Comparison of ENCODE assay signal across 1 cellular context in genomic region chr19:49859838-49860715, GRCh38.
TF ChIP-seq lines count a peak whose summit lies in the region.

No MANE protein-coding gene starts in this region.

TF ChIP-seq in GM12878, 131 proteins besides CTCF, POLR2A, EP300 and RAD21:
- TF ChIP-seq ASH2L (IDR thresholded peaks at IDR 0.05; ENCODE audit: borderline replicate concordance, low read depth) (no peak), POLR2AphosphoS5 (IDR thresholded peaks at IDR 0.05; ENCODE audit: low read length) (peak; percentile 49; the same call in 1 of the 2 replicates), MEF2A (IDR thresholded peaks at IDR 0.05; ENCODE audit: insufficient read depth, low read depth, low read length) (no peak), SIX5 (IDR thresholded peaks at IDR 0.05; ENCODE audit: low read depth, low read length, severe bottlenecking) (no peak)
